ENCODE assay signal across 38 cellular contexts in genomic region chr19:1199531-1199930, GRCh38. TPM values are rescaled to one million over a fixed set of nuclear protein-coding genes. Genes with fewer than 3 reads are reported as not detected.
"Had no signal": no experiment of that assay in that cellular context is flagged by ENCODE, and none has a peak within 500 bp of the region (broad histone marks: within the 10 kb centered on the region; RNA-seq: fewer than 3 reads in every experiment).

No MANE protein-coding gene starts in this region.

- H3K27me3 ChIP-seq: ascending aorta, cardiac muscle cell had no signal

- H3K36me3 Mint-ChIP-seq: activated CD8-positive, alpha-beta memory T cell treated with anti-CD3 and anti-CD28 coated beads, Interleukin-2, amount 10 ng/mL, durations not matched to agents 7 days and 5 days; activated naive CD4-positive, alpha-beta T cell treated with anti-CD3 and anti-CD28 coated beads, Interleukin-2, amount 10 ng/mL, durations not matched to agents 7 days and 5 days; activated naive CD4-positive, alpha-beta T cell treated with anti-CD3 and anti-CD28 coated beads, Interleukin-2, amount 50 U/mL, for 24 hours; activated naive CD8-positive, alpha-beta T cell; activated naive CD8-positive, alpha-beta T cell treated with anti-CD3 and anti-CD28 coated beads, Interleukin-2, amount 10 ng/mL, durations not matched to agents 7 days and 5 days; brain; WTC11 had no signal

- H3K9me3 Mint-ChIP-seq: activated CD4-positive, alpha-beta memory T cell treated with anti-CD3 and anti-CD28 coated beads, Interleukin-2, amount 10 ng/mL, durations not matched to agents 7 days and 5 days; activated CD4-positive, alpha-beta T cell treated with anti-CD3 and anti-CD28 coated beads, Interleukin-2, amount 10 ng/mL, durations not matched to agents 7 days and 5 days; activated naive CD4-positive, alpha-beta T cell treated with anti-CD3 and anti-CD28 coated beads, Interleukin-2, amount 10 ng/mL, durations not matched to agents 7 days and 5 days; activated naive CD4-positive, alpha-beta T cell treated with anti-CD3 and anti-CD28 coated beads, Interleukin-2, amount 50 U/mL, for 24 hours; activated naive CD8-positive, alpha-beta T cell treated with anti-CD3 and anti-CD28 coated beads, Interleukin-2, amount 10 ng/mL, durations not matched to agents 7 days and 5 days; activated naive CD8-positive, alpha-beta T cell treated with anti-CD3 and anti-CD28 coated beads, Interleukin-2, amount 50 U/mL, for 24 hours; activated T-cell treated with anti-CD3 and anti-CD28 coated beads, Interleukin-2, amount 50 U/mL, for 24 hours; activated T-helper 2 cell treated with anti-CD3 and anti-CD28 coated beads, Interferon-gamma antibody, Interleukin-2, Interleukin-4, amounts not matched to agents 10 μg/mL and 5 μg/mL and 100 μg/mL, durations not matched to agents 14 hours and 24 hours and 36 hours; brain; central memory CD8-positive, alpha-beta T cell; T-helper 1 cell treated with Interleukin-12 subunit alpha and Interleukin-12 subunit beta and Interleukin-4 antibody, amounts not matched to agents 30 μg/mL and 1 μg/mL, for 36 hours; T-helper 2 cell treated with Interferon-gamma antibody and Interleukin-4, amounts not matched to agents 5 μg/mL and 100 μg/mL, for 36 hours; WTC11 had no signal

- H3K27ac ChIP-seq: ascending aorta, cardiac muscle cell, WERI-Rb-1 had no signal

- H3K9me3 ChIP-seq: ascending aorta had no signal

- H3K4me3 Mint-ChIP-seq: activated CD4-positive, alpha-beta memory T cell treated with anti-CD3 and anti-CD28 coated beads, Interleukin-2, amount 10 ng/mL, durations not matched to agents 7 days and 5 days; activated CD4-positive, alpha-beta T cell treated with anti-CD3 and anti-CD28 coated beads for 36 hours; activated CD4-positive, alpha-beta T cell treated with anti-CD3 and anti-CD28 coated beads, Interleukin-2, amount 10 ng/mL, durations not matched to agents 7 days and 5 days; activated CD8-positive, alpha-beta memory T cell treated with anti-CD3 and anti-CD28 coated beads, Interleukin-2, amount 10 ng/mL, durations not matched to agents 7 days and 5 days; activated CD8-positive, alpha-beta T cell treated with anti-CD3 and anti-CD28 coated beads, Interleukin-2, amount 10 ng/mL, durations not matched to agents 7 days and 5 days; activated naive CD4-positive, alpha-beta T cell treated with anti-CD3 and anti-CD28 coated beads, Interleukin-2, amount 10 ng/mL, durations not matched to agents 7 days and 5 days; activated naive CD4-positive, alpha-beta T cell treated with anti-CD3 and anti-CD28 coated beads, Interleukin-2, amount 50 U/mL, for 24 hours; activated naive CD8-positive, alpha-beta T cell; activated naive CD8-positive, alpha-beta T cell treated with anti-CD3 and anti-CD28 coated beads, Interleukin-2, amount 10 ng/mL, durations not matched to agents 7 days and 5 days; activated naive CD8-positive, alpha-beta T cell treated with anti-CD3 and anti-CD28 coated beads, Interleukin-2, amount 50 U/mL, for 24 hours; activated T-cell treated with anti-CD3 and anti-CD28 coated beads, Interleukin-2, amount 50 U/mL, for 24 hours; brain; central memory CD8-positive, alpha-beta T cell; T-helper 1 cell treated with Interleukin-12 subunit alpha and Interleukin-12 subunit beta and Interleukin-4 antibody, amounts not matched to agents 30 μg/mL and 1 μg/mL, for 36 hours; T-helper 2 cell treated with Interferon-gamma antibody and Interleukin-4, amounts not matched to agents 5 μg/mL and 100 μg/mL, for 36 hours; WTC11 had no signal

- H3K27me3 Mint-ChIP-seq: activated CD4-positive, alpha-beta memory T cell treated with anti-CD3 and anti-CD28 coated beads, Interleukin-2, amount 10 ng/mL, durations not matched to agents 7 days and 5 days; activated CD4-positive, alpha-beta T cell treated with anti-CD3 and anti-CD28 coated beads for 36 hours; activated CD4-positive, alpha-beta T cell treated with anti-CD3 and anti-CD28 coated beads, Interleukin-2, amount 10 ng/mL, durations not matched to agents 7 days and 5 days; activated CD8-positive, alpha-beta memory T cell treated with anti-CD3 and anti-CD28 coated beads, Interleukin-2, amount 10 ng/mL, durations not matched to agents 7 days and 5 days; activated naive CD4-positive, alpha-beta T cell treated with anti-CD3 and anti-CD28 coated beads, Interleukin-2, amount 10 ng/mL, durations not matched to agents 7 days and 5 days; activated naive CD4-positive, alpha-beta T cell treated with anti-CD3 and anti-CD28 coated beads, Interleukin-2, amount 50 U/mL, for 24 hours; activated naive CD8-positive, alpha-beta T cell; activated naive CD8-positive, alpha-beta T cell treated with anti-CD3 and anti-CD28 coated beads, Interleukin-2, amount 10 ng/mL, durations not matched to agents 7 days and 5 days; activated naive CD8-positive, alpha-beta T cell treated with anti-CD3 and anti-CD28 coated beads, Interleukin-2, amount 50 U/mL, for 24 hours; activated T-cell treated with anti-CD3 and anti-CD28 coated beads, Interleukin-2, amount 50 U/mL, for 24 hours; brain; central memory CD8-positive, alpha-beta T cell had no signal

- H3K36me3 ChIP-seq: ascending aorta, cardiac muscle cell, WERI-Rb-1 had no signal

- DNase-seq: activated CD4-positive, alpha-beta memory T cell treated with anti-CD3 and anti-CD28 coated beads, Interleukin-2, amount 10 ng/mL, durations not matched to agents 7 days and 5 days; activated CD4-positive, alpha-beta T cell treated with anti-CD3 and anti-CD28 coated beads for 1 hour; activated CD4-positive, alpha-beta T cell treated with anti-CD3 and anti-CD28 coated beads for 36 hours; activated CD4-positive, alpha-beta T cell treated with anti-CD3 and anti-CD28 coated beads for 48 hours; activated CD4-positive, alpha-beta T cell treated with anti-CD3 and anti-CD28 coated beads, Interleukin-2, amount 10 ng/mL, durations not matched to agents 7 days and 5 days; activated CD4-positive, alpha-beta T cell treated with anti-CD3 and anti-CD28 coated beads, Interleukin-2, amount 50 U/mL, for 48 hours; activated CD4-positive, CD25-positive, alpha-beta regulatory T cell; activated CD8-positive, alpha-beta memory T cell treated with anti-CD3 and anti-CD28 coated beads for 24 hours; activated CD8-positive, alpha-beta memory T cell treated with anti-CD3 and anti-CD28 coated beads, Interleukin-2, amount 10 ng/mL, durations not matched to agents 7 days and 5 days; activated CD8-positive, alpha-beta memory T cell treated with anti-CD3 and anti-CD28 coated beads, Interleukin-2, amount 50 U/mL, for 48 hours; activated CD8-positive, alpha-beta T cell treated with anti-CD3 and anti-CD28 coated beads, Interleukin-2, amount 10 ng/mL, durations not matched to agents 7 days and 5 days; activated effector memory CD4-positive, alpha-beta T cell treated with Interleukin-2 at 50 U/mL for 16 hours; activated gamma-delta T cell; activated naive CD4-positive, alpha-beta T cell treated with anti-CD3 and anti-CD28 coated beads, Interleukin-2, amount 10 ng/mL, durations not matched to agents 7 days and 5 days; activated naive CD4-positive, alpha-beta T cell treated with Interleukin-2 at 50 U/mL for 16 hours; activated naive CD8-positive, alpha-beta T cell treated with anti-CD3 and anti-CD28 coated beads, Interleukin-2, amount 10 ng/mL, durations not matched to agents 7 days and 5 days; activated naive CD8-positive, alpha-beta T cell treated with anti-CD3 and anti-CD28 coated beads, Interleukin-2, amount 50 U/mL, for 24 hours; activated T-cell treated with anti-CD3 and anti-CD28 coated beads, Interleukin-2, amount 50 U/mL, for 24 hours; activated T-cell treated with anti-CD3 and anti-CD28 coated beads, Interleukin-2, amount 50 U/mL, for 48 hours; amygdala; anterior cingulate cortex; caudate nucleus; cerebellar nuclear complex; T-helper 1 cell; T-helper 2 cell; T-helper 9 cell; WERI-Rb-1 had no signal

- H3K27ac Mint-ChIP-seq: activated CD4-positive, alpha-beta memory T cell treated with anti-CD3 and anti-CD28 coated beads, Interleukin-2, amount 10 ng/mL, durations not matched to agents 7 days and 5 days; activated CD4-positive, alpha-beta T cell treated with anti-CD3 and anti-CD28 coated beads for 36 hours; activated CD4-positive, alpha-beta T cell treated with anti-CD3 and anti-CD28 coated beads, Interleukin-2, amount 10 ng/mL, durations not matched to agents 7 days and 5 days; activated CD8-positive, alpha-beta memory T cell treated with anti-CD3 and anti-CD28 coated beads, Interleukin-2, amount 10 ng/mL, durations not matched to agents 7 days and 5 days; activated CD8-positive, alpha-beta T cell treated with anti-CD3 and anti-CD28 coated beads, Interleukin-2, amount 10 ng/mL, durations not matched to agents 7 days and 5 days; activated naive CD4-positive, alpha-beta T cell treated with anti-CD3 and anti-CD28 coated beads, Interleukin-2, amount 10 ng/mL, durations not matched to agents 7 days and 5 days; activated naive CD4-positive, alpha-beta T cell treated with anti-CD3 and anti-CD28 coated beads, Interleukin-2, amount 50 U/mL, for 24 hours; activated naive CD8-positive, alpha-beta T cell; activated naive CD8-positive, alpha-beta T cell treated with anti-CD3 and anti-CD28 coated beads, Interleukin-2, amount 10 ng/mL, durations not matched to agents 7 days and 5 days; activated naive CD8-positive, alpha-beta T cell treated with anti-CD3 and anti-CD28 coated beads, Interleukin-2, amount 50 U/mL, for 24 hours; activated T-cell treated with anti-CD3 and anti-CD28 coated beads, Interleukin-2, amount 50 U/mL, for 24 hours; activated T-helper 2 cell treated with anti-CD3 and anti-CD28 coated beads, Interferon-gamma antibody, Interleukin-2, Interleukin-4, amounts not matched to agents 10 μg/mL and 5 μg/mL and 100 μg/mL, durations not matched to agents 14 hours and 24 hours and 36 hours; brain; T-helper 1 cell treated with Interleukin-12 subunit alpha and Interleukin-12 subunit beta and Interleukin-4 antibody, amounts not matched to agents 30 μg/mL and 1 μg/mL, for 36 hours; T-helper 2 cell treated with Interferon-gamma antibody and Interleukin-4, amounts not matched to agents 5 μg/mL and 100 μg/mL, for 36 hours; WTC11 had no signal

- H3K4me1 ChIP-seq: ascending aorta had no signal

- H3K4me3 ChIP-seq: ascending aorta, cardiac muscle cell had no signal

- ATAC-seq: activated CD4-positive, alpha-beta T cell treated with anti-CD3 and anti-CD28 coated beads for 36 hours; activated CD4-positive, CD25-positive, alpha-beta regulatory T cell treated with anti-CD3 and anti-CD28 coated beads, Interleukin-2, amount 50 U/mL, for 24 hours; activated CD8-positive, alpha-beta memory T cell treated with anti-CD3 and anti-CD28 coated beads, Interleukin-2, amount 10 ng/mL, durations not matched to agents 7 days and 5 days; activated CD8-positive, alpha-beta T cell treated with anti-CD3 and anti-CD28 coated beads, Interleukin-2, amount 10 ng/mL, durations not matched to agents 7 days and 5 days; activated naive CD8-positive, alpha-beta T cell treated with anti-CD3 and anti-CD28 coated beads, Interleukin-2, amount 50 U/mL, for 24 hours; WTC11 had no signal

RNA-seq across cellular contexts. Expression of gene CBARP, which starts 38.3 kb away (rescaled TPM):
- total RNA-seq: activated CD4-positive, alpha-beta T cell treated with anti-CD3 and anti-CD28 coated beads, Interleukin-2, amount 10 ng/mL, durations not matched to agents 7 days and 5 days had no signal
